Comparison of ENCODE assay signal across 8 cellular contexts in genomic region chr18:30280861-30281470, GRCh38.
DNase-seq lines count a peak whose midpoint lies in the region; ATAC-seq, FAIRE-seq and TF ChIP-seq lines count a peak whose summit lies in the region.

No MANE protein-coding gene starts in this region.

- no peak for TF ChIP-seq POLR2A in GM12891 (IDR thresholded peaks at IDR 0.05; ENCODE audit: low read depth, low read length)

- peak; percentile 49 for DNase-seq in ACHN
- DNase-seq in GM12891 (ENCODE audit: insufficient read length, low spot score), result no peak
- DNase-seq in NCI-H1092 treated with DMSO at 0.1 percent for 48 hours (lab: John Stamatoyannopoulos, UW), result peak; percentile 63
- DNase-seq in iPS-NIHi7 (ENCODE audit: extremely low spot score), result peak; percentile 10
- no peak for DNase-seq in activated naive CD4-positive, alpha-beta T cell treated with Interleukin-2 at 50 U/mL for 16 hours

- in situ Hi-C loops in ACHN (cut with HindIII; ENCODE audit: low pct_ligation_motif_present, low pct_unique_long_range_greater_than_20kb, low sequenced_read_pairs), result no loop called here

- peak; percentile 13 for FAIRE-seq in GM12891 (lab: Jason Lieb, UNC)
- FAIRE-seq in TTC549 (lab: Jason Lieb, UNC), result peak; percentile 71

- no peak for ATAC-seq in GM21515 (IDR thresholded peaks at IDR 0.05; ENCODE audit: unreplicated experiment)
- ATAC-seq in HG02884 (IDR thresholded peaks at IDR 0.05; ENCODE audit: unreplicated experiment), result no peak

TF ChIP-seq in GM12891, 5 proteins besides CTCF, POLR2A, EP300 and RAD21:
- TF ChIP-seq SPI1 (IDR thresholded peaks at IDR 0.05; ENCODE audit: low read depth, low read length) (no peak), TAF1 (IDR thresholded peaks at IDR 0.05; ENCODE audit: low read depth, low read length) (no peak), PAX5 (IDR thresholded peaks at IDR 0.05; ENCODE audit: insufficient read depth, low read length, severe bottlenecking) (no peak), POU2F2 (IDR thresholded peaks at IDR 0.05; ENCODE audit: low read depth, low read length) (no peak), POLR2AphosphoS5 (IDR thresholded peaks at IDR 0.05; ENCODE audit: low read depth, low read length) (no peak)

Comparison
In these comparisons a context has a peak if more than half of its experiments do, and no peak if none do; other contexts are left out.
1. DNase-seq: peak in ACHN (single experiment), NCI-H1092 treated with DMSO at 0.1 percent for 48 hours (single experiment) and iPS-NIHi7 (single experiment); none in GM12891 (single experiment) and activated naive CD4-positive, alpha-beta T cell treated with Interleukin-2 at 50 U/mL for 16 hours (single experiment).